13 cellular contexts compared by ENCODE assay signal in the genomic region with DNA sequence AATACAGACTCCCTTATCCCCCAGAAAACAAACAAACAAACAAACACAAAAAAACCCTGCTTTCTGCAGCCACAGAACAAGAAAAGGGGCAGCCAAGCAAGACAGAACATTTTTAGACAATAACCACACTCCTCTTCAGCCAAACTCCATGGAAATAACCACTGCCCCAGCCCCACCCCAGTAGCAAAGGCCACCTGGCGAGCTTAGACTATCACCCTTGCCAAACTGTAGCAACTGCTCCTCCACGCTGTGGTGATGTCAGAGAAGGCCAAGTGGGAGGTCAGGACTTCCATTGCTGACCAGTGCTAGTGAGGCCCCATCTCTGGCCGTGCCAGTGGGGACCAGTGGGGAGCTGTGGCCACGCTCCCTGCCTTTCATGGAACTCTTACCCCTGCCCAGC.
DNase-seq lines count a peak whose midpoint lies in the region; ATAC-seq and TF ChIP-seq lines count a peak whose summit lies in the region.
"Had no signal": no experiment of that assay in that cellular context is flagged by ENCODE, and none has a peak within 500 bp of the region (broad histone marks: within the 10 kb centered on the region; RNA-seq: fewer than 3 reads in every experiment).

No MANE protein-coding gene starts in this region.

- no peak overlapping the region for H4K5ac ChIP-seq in H9 (ENCODE audit: insufficient read length, low read depth, low read length)

- H3K4ac ChIP-seq in H9 (ENCODE audit: low read depth, low read length), result no peak overlapping the region

- H3K79me2 ChIP-seq in H9 (ENCODE audit: insufficient read depth, low read length), result no peaks in the 10 kb centered on the region

- no peak overlapping the region for H3K23ac ChIP-seq in H9 (ENCODE audit: insufficient read length, low read depth, low read length)

- no peak for DNase-seq in H9
- no peak for DNase-seq in left lobe of liver (ENCODE audit: low spot score)
- peak; percentile 46 for DNase-seq in transverse colon
- no peak for DNase-seq in left ventricle myocardium superior
- no peak for DNase-seq in GM20000 (ENCODE audit: low spot score)
- DNase-seq: Caco-2; CD4-positive, alpha-beta T cell; GOT3; H7 had no signal

- no peaks in the 10 kb centered on the region for H3K23me2 ChIP-seq in H9 (ENCODE audit: insufficient read length, low read depth, low read length, poor library complexity, severe bottlenecking)

- no peak overlapping the region for H2BK12ac ChIP-seq in H9 (ENCODE audit: insufficient read length, low read depth, low read length)

- H3K4me2 ChIP-seq in BLaER1, result peak overlapping the region; percentile 73
- H3K4me2 ChIP-seq in H9 (ENCODE audit: insufficient read depth, insufficient read length, low read length), result no peak overlapping the region

- H3K9ac ChIP-seq in BLaER1 (no peak overlapping the region; the same call in 1 of the 2 replicates), H9 (ENCODE audit: extremely low read depth, insufficient read length, low read length) (no peak overlapping the region)

- no peaks in the 10 kb centered on the region for H3K27me3 ChIP-seq in BLaER1
- no peaks in the 10 kb centered on the region for H3K27me3 ChIP-seq in H9 (ENCODE audit: insufficient read depth, low read length)
- H3K27me3 ChIP-seq in transverse colon, result no peaks in the 10 kb centered on the region

- ATAC-seq in left lobe of liver, result peak; percentile 92
- no peak for ATAC-seq in GM21360 (IDR thresholded peaks at IDR 0.05; ENCODE audit: unreplicated experiment)
- ATAC-seq in left ventricle myocardium superior, result no peak

- intact Hi-C loops in transverse colon (cut with DNase I; ENCODE audit: low total_unique reads) (no loop called here), left ventricle myocardium superior (cut with micrococcal nuclease) (no loop called here)

- H3K56ac ChIP-seq in H9 (ENCODE audit: insufficient read length, low read depth, low read length), result no peak overlapping the region

- H3T11ph ChIP-seq in H9 (ENCODE audit: low read length), result no peak overlapping the region

- no peak overlapping the region for H2BK5ac ChIP-seq in H9 (ENCODE audit: insufficient read length, low read length)

- no peak overlapping the region for H2BK20ac ChIP-seq in H9 (ENCODE audit: low read depth, low read length, poor library complexity, severe bottlenecking)

- H3K27me3 Mint-ChIP-seq in H9 (ENCODE audit: low read depth), result peaks cover 3% of the 10 kb centered on the region; the same call in 1 of the 2 replicates

- H2AFZ ChIP-seq in H9 (ENCODE audit: low read length), result no peak overlapping the region

- H3K27ac ChIP-seq in BLaER1 (peak overlapping the region; percentile 25; the same call in 1 of the 2 replicates), H9 (ENCODE audit: insufficient read length, low read depth, low read length) (no peak overlapping the region), transverse colon (no peak overlapping the region)
- H3K27ac ChIP-seq: C4-2B had no signal

- H3K27ac Mint-ChIP-seq in H9, result no peak overlapping the region; a peak in 1 of 7 replicates
- H3K27ac Mint-ChIP-seq: B cell; CD4-positive, alpha-beta T cell had no signal

- H3K9me3 ChIP-seq in BLaER1, result no peaks in the 10 kb centered on the region
- H3K9me3 ChIP-seq in H9 (ENCODE audit: control insufficient read depth, low read depth, low read length), result no peaks in the 10 kb centered on the region
- no peaks in the 10 kb centered on the region for H3K9me3 ChIP-seq in transverse colon
- H3K9me3 ChIP-seq: Caco-2 had no signal

- TF ChIP-seq CTCF in H9 (conservative IDR thresholded peaks at IDR 0.05) (no peak), transverse colon (IDR thresholded peaks at IDR 0.05) (no peak), GM20000 (IDR thresholded peaks at IDR 0.05; ENCODE audit: extremely low read depth, missing control alignments) (no peak)

- no peak overlapping the region for H3K4me3 Mint-ChIP-seq in H9
- H3K4me3 Mint-ChIP-seq: B cell; CD4-positive, alpha-beta T cell had no signal

- no peaks in the 10 kb centered on the region for H3K36me3 Mint-ChIP-seq in H9 (ENCODE audit: insufficient read depth in 1 of 3, low read depth in 3 of 3)

- H3K4me3 ChIP-seq in BLaER1 (no peak overlapping the region), transverse colon (no peak overlapping the region)

- peaks cover 14 to 15% of the 10 kb centered on the region in 2 experiments; a peak in 3 of 4 replicates for H3K4me1 Mint-ChIP-seq in H9

- in situ Hi-C loops in transverse colon (cut with MboI; ENCODE audit: low pct_ligation_motif_present in 1 of 4, low pct_unique_long_range_greater_than_20kb in 1 of 4, low sequenced_read_pairs in 3 of 4), result no loop called here

- H3K79me1 ChIP-seq in H9 (ENCODE audit: insufficient read depth, low read depth, low read length, poor library complexity, severe bottlenecking), result no peaks in the 10 kb centered on the region

- H3K18ac ChIP-seq in H9 (ENCODE audit: insufficient read length, low read depth, low read length), result no peak overlapping the region

- no peak overlapping the region for H4K8ac ChIP-seq in H9 (replicated peaks; ENCODE audit: insufficient read length, low read depth, low read length)

- no peaks in the 10 kb centered on the region for H3K36me3 ChIP-seq in BLaER1
- H3K36me3 ChIP-seq in transverse colon, result no peaks in the 10 kb centered on the region

- no peak overlapping the region for H4K91ac ChIP-seq in H9 (ENCODE audit: insufficient read length, low read depth, low read length)

- H3K9me3 Mint-ChIP-seq in H9, result no peaks in the 10 kb centered on the region
- H3K9me3 Mint-ChIP-seq: CD4-positive, alpha-beta T cell had no signal

- no peak for TF ChIP-seq POLR2A in transverse colon (IDR thresholded peaks at IDR 0.05)

- H2BK120ac ChIP-seq in H9 (ENCODE audit: low read depth, low read length, poor library complexity, severe bottlenecking), result no peak overlapping the region

- WGBS in H9 (ENCODE audit: extremely low coverage, insufficient read length, low lambda C conversion rate), result no CpG with 5 or more reads among the region's 4 CpGs
- 37% methylated on average over 3 of the region's 4 CpGs; no CpG with 5 or more reads in 1 of the 2 donors for WGBS in transverse colon (ENCODE audit: low coverage in 1 of 2), 2 donors

- TF ChIP-seq EP300 in transverse colon (IDR thresholded peaks at IDR 0.05; ENCODE audit: low read depth), result no peak

- no peak overlapping the region for H3K14ac ChIP-seq in H9 (ENCODE audit: insufficient read depth, low read length)

- peak overlapping the region; percentile 65; the same call in 1 of the 2 replicates for H2BK15ac ChIP-seq in H9 (ENCODE audit: low read depth, low read length)

- no peak overlapping the region for H2AK5ac ChIP-seq in H9 (ENCODE audit: insufficient read length, low read length)

- H4K20me1 ChIP-seq in BLaER1 (no peaks in the 10 kb centered on the region), H9 (ENCODE audit: control insufficient read depth, insufficient read depth, insufficient read length) (no peaks in the 10 kb centered on the region)

- H3K4me1 ChIP-seq in BLaER1 (peaks cover 18% of the 10 kb centered on the region), H9 (ENCODE audit: insufficient read depth, low read length) (peaks cover 3% of the 10 kb centered on the region; the same call in 1 of the 2 replicates), transverse colon (peaks cover 0 to 19% (median 6%) of the 10 kb centered on the region in 4 donors)
- H3K4me1 ChIP-seq: Caco-2 had no signal
